ENCODE assay signal across 11 cellular contexts in the genomic region with DNA sequence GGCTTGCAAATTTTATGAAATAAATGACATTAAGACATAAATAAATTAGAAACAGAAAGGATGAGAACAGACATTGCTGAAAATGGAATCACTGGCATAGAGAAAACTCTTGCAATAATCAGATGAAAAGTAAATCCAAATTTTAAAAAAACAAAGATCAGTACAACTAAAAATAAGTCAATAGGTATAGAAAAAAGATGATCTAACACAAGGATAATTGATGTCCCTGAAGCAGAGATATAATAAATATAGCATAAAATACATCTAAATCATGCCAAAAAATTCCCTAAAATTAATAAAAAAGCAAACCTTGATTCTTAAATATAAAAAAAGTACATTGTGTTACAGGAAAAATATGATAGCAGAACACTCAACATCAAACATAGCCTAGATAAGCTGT.
"Had no signal": no experiment of that assay in that cellular context is flagged by ENCODE, and none has a peak within 500 bp of the region (broad histone marks: within the 10 kb centered on the region; RNA-seq: fewer than 3 reads in every experiment).

No MANE protein-coding gene starts in this region.

- H3K27ac Mint-ChIP-seq: GM23338, H9, HFFc6 had no signal

- H3K9me3 Mint-ChIP-seq: HFFc6 had no signal

- H3K36me3 ChIP-seq: HAP-1 had no signal

- FAIRE-seq: H1, H54 had no signal

- H3K4me1 Mint-ChIP-seq: GM23338, H9 had no signal

- H3K27ac ChIP-seq: GM23248 had no signal

- ATAC-seq: GM23338, HCT116 had no signal

- DNase-seq: GM23248, GOT3, H7, H9, HCEC 1CT, HFFc6 had no signal

- H3K4me3 Mint-ChIP-seq: GM23338, H9, HFFc6 had no signal

- H3K4me3 ChIP-seq: GM23248, GM23338, HAP-1 had no signal

- H3K9me3 ChIP-seq: HAP-1 had no signal
